9 cellular contexts compared by ENCODE assay signal in the genomic region with DNA sequence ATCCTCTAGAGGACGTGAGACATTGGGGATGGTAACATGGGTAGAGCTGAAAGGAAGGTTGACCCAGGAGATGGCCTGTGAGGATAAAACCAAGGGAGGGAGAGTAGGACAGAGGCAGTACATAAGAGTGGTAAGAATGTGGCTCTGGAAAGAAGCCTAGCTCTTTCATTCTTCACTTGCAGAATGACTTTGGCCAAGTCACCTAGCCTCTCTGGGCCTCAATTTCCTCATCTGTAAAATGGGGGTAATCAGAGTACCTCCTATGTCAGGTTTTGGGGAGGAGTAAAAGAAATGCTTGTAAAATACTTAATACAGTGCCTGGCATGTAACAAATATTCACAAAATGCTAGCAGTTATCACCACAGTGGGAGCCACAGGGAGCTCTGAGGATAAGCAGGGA. TPM values are rescaled to one million over a fixed set of nuclear protein-coding genes. Genes with fewer than 3 reads are reported as not detected.
A peak's percentile ranks its signal among the peaks of the same experiment; 100 is the strongest.
DNase-seq lines count a peak whose midpoint lies in the region; ATAC-seq, FAIRE-seq and TF ChIP-seq lines count a peak whose summit lies in the region.
"Had no signal": no experiment of that assay in that cellular context is flagged by ENCODE, and none has a peak within 500 bp of the region (broad histone marks: within the 10 kb centered on the region; RNA-seq: fewer than 3 reads in every experiment).

No MANE protein-coding gene starts in this region.

- intact Hi-C loops in HepG2 (cut with micrococcal nuclease; ENCODE audit: unreplicated experiment) (loop anchor here (5.0 kb wide), 1 partner anchor 201 kb away; no protein-coding TSS in a partner anchor), testis (cut with DNase I; ENCODE audit: low total_unique reads) (loop anchor here (5.0 kb wide), 1 partner anchor 311 kb away; a partner anchor contains a TSS), mucosa of descending colon (cut with DNase I, micrococcal nuclease) (no loop called here)

- 65% methylated on average over 1 of the region's 1 CpG for WGBS in HepG2 (ENCODE audit: low lambda C conversion rate)
- WGBS in testis, 2 donors = 53 to 63% methylated on average over 1 of the region's 1 CpG

- DNase-seq in activated CD4-positive, alpha-beta T cell treated with anti-CD3 and anti-CD28 coated beads, Interleukin-2, amount 10 ng/mL, durations not matched to agents 7 days and 5 days = no peak
- DNase-seq in activated CD4-positive, alpha-beta T cell treated with anti-CD3 and anti-CD28 coated beads, Interleukin-2, amount 50 U/mL, for 4 hours = no peak
- DNase-seq in adipocyte (ENCODE audit: low read depth) (no peak), HepG2 (ENCODE audit: low spot score) (no peak), testis (no peak), NCI-H510A treated with DMSO at 0.1 percent for 48 hours (lab: John Stamatoyannopoulos, UW) (no peak), NCI-H345 (lab: John Stamatoyannopoulos, UW) (no peak), mucosa of descending colon (no peak)
- DNase-seq: SIG-M5 had no signal

- H3K4me3 ChIP-seq in adipocyte (ENCODE audit: low read length) (peak overlapping the region; percentile 95), HepG2 (replicated peaks in 1 of 3; ENCODE audit: insufficient read depth in 1 of 3, low read depth in 2 of 3, low read length in 3 of 3) (peak overlapping the region; percentile 83 to 95 (median 86)), testis (peak overlapping the region in 1 of 2 donors; percentile 97), mucosa of descending colon (no peak overlapping the region)

- in situ Hi-C loops in HepG2 (cut with HindIII; ENCODE audit: extremely low pct_ligation_motif_present, low pct_unique_long_range_greater_than_20kb) = loop anchor here (10.0 kb wide), 1 partner anchor 266 kb away; a partner anchor contains a TSS

- H4K20me1 ChIP-seq in HepG2 (ENCODE audit: insufficient read depth, low read length) = peaks cover 26% of the 10 kb centered on the region

- peaks cover 65% of the 10 kb centered on the region for H3K4me1 Mint-ChIP-seq in activated CD4-positive, alpha-beta T cell treated with anti-CD3 and anti-CD28 coated beads, Interleukin-2, amount 10 ng/mL, durations not matched to agents 7 days and 5 days

- peak overlapping the region; percentile 76 for H3K4me3 Mint-ChIP-seq in activated CD4-positive, alpha-beta T cell treated with anti-CD3 and anti-CD28 coated beads, Interleukin-2, amount 10 ng/mL, durations not matched to agents 7 days and 5 days

- TF ChIP-seq CTCF in HepG2 (CRISPR knock-in tag; IDR thresholded peaks at IDR 0.05) = no peak
- no peak for TF ChIP-seq CTCF in testis (IDR thresholded peaks at IDR 0.05)
- no peak for TF ChIP-seq CTCF in mucosa of descending colon (IDR thresholded peaks at IDR 0.05)

- H2AFZ ChIP-seq in HepG2 (ENCODE audit: low read length) = no peak overlapping the region

- H3K27me3 ChIP-seq in adipocyte (replicated peaks; ENCODE audit: control insufficient read depth, insufficient read depth, low read length) (no peaks in the 10 kb centered on the region), HepG2 (ENCODE audit: control insufficient read depth in 1 of 2, insufficient read depth in 2 of 2, low read length in 2 of 2) (peaks cover 0 to 3% of the 10 kb centered on the region in 2 experiments; a peak in 1 of 5 replicates), testis (no peaks in the 10 kb centered on the region)

- BruUV-seq in HepG2 (replicated peaks; lab: Mats Ljungman, UMichigan) = TSS peak; percentile 21

- TF ChIP-seq POLR2A in HepG2 (IDR thresholded peaks at IDR 0.05; ENCODE audit: insufficient read depth in 1 of 2, low read depth in 2 of 2, low read length in 2 of 2) (no peak), testis (IDR thresholded peaks at IDR 0.05) (no peak)

- CTCF ChIA-PET in activated CD4-positive, alpha-beta T cell treated with anti-CD3 and anti-CD28 coated beads, Interleukin-2, amount 10 ng/mL, durations not matched to agents 7 days and 5 days (lab: Charles Lee) = interaction anchor here (0.6 to 3.4 kb wide), 8 partner anchors 10 to 469 kb away, joined by 3 to 12 read pairs (median 4); a partner anchor contains a TSS
- CTCF ChIA-PET in HepG2 (lab: Yijun Ruan, JAX; ENCODE audit: low intra/inter-chr PET ratio, low total read pairs) = no interaction called here

- POLR2A ChIA-PET in activated CD4-positive, alpha-beta T cell treated with anti-CD3 and anti-CD28 coated beads, Interleukin-2, amount 10 ng/mL, durations not matched to agents 7 days and 5 days (lab: Charles Lee) = no interaction called here
- POLR2A ChIA-PET in HepG2 (lab: Yijun Ruan, JAX) = interaction anchor here (6.1 to 6.4 kb wide), 2 partner anchors 7 to 16 kb away, joined by 95 to 159 read pairs; a partner anchor contains a TSS

- H3K36me3 Mint-ChIP-seq in activated CD4-positive, alpha-beta T cell treated with anti-CD3 and anti-CD28 coated beads, Interleukin-2, amount 10 ng/mL, durations not matched to agents 7 days and 5 days (ENCODE audit: low read depth) = peaks cover 4% of the 10 kb centered on the region

- H3K27ac ChIP-seq in HepG2 (ENCODE audit: extremely low read length, insufficient read depth, low read length) (peak overlapping the region; percentile 97), testis (peak overlapping the region; percentile 97)

- peaks cover 61% of the 10 kb centered on the region for H3K79me2 ChIP-seq in HepG2 (ENCODE audit: insufficient read depth, low read length)

- peaks cover 51% of the 10 kb centered on the region for H3K4me1 ChIP-seq in adipocyte (ENCODE audit: control insufficient read depth, insufficient read depth, low read length)
- H3K4me1 ChIP-seq in HepG2 (ENCODE audit: insufficient read depth, low read length) = peaks cover 49% of the 10 kb centered on the region
- H3K4me1 ChIP-seq in testis = peaks cover 52% of the 10 kb centered on the region
- H3K4me1 ChIP-seq in mucosa of descending colon (ENCODE audit: low read depth) = peaks cover 56% of the 10 kb centered on the region

- TF ChIP-seq EP300 in HepG2 (IDR thresholded peaks at IDR 0.05; ENCODE audit: low read depth in 2 of 2, low read length in 2 of 2) (no peak), HepG2 (CRISPR knock-in tag; IDR thresholded peaks at IDR 0.05; ENCODE audit: borderline replicate concordance) (no peak)

- ATAC-seq in HepG2 = no peak
- no peak for ATAC-seq in mucosa of descending colon

- peaks cover 4% of the 10 kb centered on the region for H3K36me3 ChIP-seq in adipocyte (ENCODE audit: control insufficient read depth, insufficient read depth, low read length, severe bottlenecking)
- H3K36me3 ChIP-seq in HepG2 (replicated peaks in 1 of 2; ENCODE audit: control insufficient read depth in 1 of 2, insufficient read depth in 2 of 2, low read length in 2 of 2) = peaks cover 5 to 10% of the 10 kb centered on the region in 2 experiments; a peak in 3 of 5 replicates
- no peaks in the 10 kb centered on the region for H3K36me3 ChIP-seq in testis (ENCODE audit: low read depth, missing control alignments)
- no peaks in the 10 kb centered on the region for H3K36me3 ChIP-seq in mucosa of descending colon (ENCODE audit: low read depth)

- H3K9ac ChIP-seq in adipocyte (ENCODE audit: low read length) (peak overlapping the region; percentile 72), HepG2 (ENCODE audit: insufficient read depth, low read depth, low read length) (peak overlapping the region; percentile 96)

- no peak for TF ChIP-seq RAD21 in HepG2 (CRISPR knock-in tag; IDR thresholded peaks at IDR 0.05)

- no peaks in the 10 kb centered on the region for H3K27me3 Mint-ChIP-seq in activated CD4-positive, alpha-beta T cell treated with anti-CD3 and anti-CD28 coated beads, Interleukin-2, amount 10 ng/mL, durations not matched to agents 7 days and 5 days

- H3K9me3 Mint-ChIP-seq in activated CD4-positive, alpha-beta T cell treated with anti-CD3 and anti-CD28 coated beads, Interleukin-2, amount 10 ng/mL, durations not matched to agents 7 days and 5 days = no peaks in the 10 kb centered on the region

- H3K9me3 ChIP-seq in adipocyte (ENCODE audit: control insufficient read depth, low read length) = no peaks in the 10 kb centered on the region
- no peaks in the 10 kb centered on the region for H3K9me3 ChIP-seq in HepG2 (ENCODE audit: low read length)
- H3K9me3 ChIP-seq in testis = no peaks in the 10 kb centered on the region
- H3K9me3 ChIP-seq in mucosa of descending colon = no peaks in the 10 kb centered on the region

- H3K4me2 ChIP-seq in HepG2 (ENCODE audit: low read depth, low read length) = peak overlapping the region; percentile 96

- no peak overlapping the region for H3K27ac Mint-ChIP-seq in activated CD4-positive, alpha-beta T cell treated with anti-CD3 and anti-CD28 coated beads, Interleukin-2, amount 10 ng/mL, durations not matched to agents 7 days and 5 days

- no peak for FAIRE-seq in HepG2 (lab: Jason Lieb, UNC)

RNA-seq across cellular contexts. Expression of a gene that starts 6.9 kb away (rescaled TPM):
- total RNA-seq in activated CD4-positive, alpha-beta T cell treated with anti-CD3 and anti-CD28 coated beads, Interleukin-2, amount 10 ng/mL, durations not matched to agents 7 days and 5 days = 10 to 100 TPM; 12.3 to 12.8 TPM
- total RNA-seq in HepG2 (2016; rRNA removed; fragmentation: Illumina TruSeq; extraction: Trizol) (2.1 and 2.2 TPM in 2 replicates), testis (10 to 100 TPM; 38.0 to 41.8 TPM), mucosa of descending colon (10 to 100 TPM; 44.3 to 73.6 (median 54.6) TPM)
- 0.30 and 1.9 TPM in 2 replicates for total RNA-seq in HepG2 (2016; cell fraction: cytosol; rRNA removed; fragmentation: Illumina TruSeq; extraction: Trizol; ENCODE audit: low read depth)
- total RNA-seq in HepG2 (2016; cell fraction: insoluble cytoplasmic fraction; rRNA removed; fragmentation: Illumina TruSeq; extraction: Trizol) = 1.3 and 1.6 TPM in 2 replicates
- 1.7 and 3.1 TPM in 2 replicates for total RNA-seq in HepG2 (2016; cell fraction: membrane; rRNA removed; fragmentation: Illumina TruSeq; extraction: Trizol)
- 5.8 and 6.2 TPM in 2 replicates for total RNA-seq in HepG2 (2016; cell fraction: nucleus; rRNA removed; fragmentation: Illumina TruSeq; extraction: Trizol)
- polyA plus RNA-seq in HepG2 (2011; rRNA removed) (1.3 and 1.9 TPM in 2 replicates), testis (ENCODE audit: insufficient read depth, low read depth, low replicate concordance) (27.8 TPM)
- polyA plus RNA-seq in HepG2 (2011; cell fraction: cytosol; rRNA removed) = 0.42 and 0.82 TPM in 2 replicates
- polyA plus RNA-seq in HepG2 (2011; cell fraction: nucleus; rRNA removed) = 18.1 and 23.2 TPM in 2 replicates
- 8.4 and 13.6 TPM in 2 replicates for polyA plus RNA-seq in HepG2 (2012)
- 0.37 and 0.83 TPM in 2 replicates for polyA plus RNA-seq in HepG2 (2016; cell fraction: cytosol; fragmentation: Illumina TruSeq; extraction: Trizol; ENCODE audit: low read depth)
- 2.4 and 4.0 TPM in 2 replicates for polyA plus RNA-seq in HepG2 (2016; cell fraction: insoluble cytoplasmic fraction; fragmentation: Illumina TruSeq; extraction: Trizol; ENCODE audit: low read depth)
- polyA plus RNA-seq in HepG2 (2016; cell fraction: membrane; fragmentation: Illumina TruSeq; extraction: Trizol; ENCODE audit: low read depth) = 0.80 and 1.7 TPM in 2 replicates
- polyA plus RNA-seq in HepG2 (2016; cell fraction: nucleus; fragmentation: Illumina TruSeq; extraction: Trizol; ENCODE audit: insufficient read depth, low read depth) = 21.8 and 22.9 TPM in 2 replicates
- 3.6 and 8.2 TPM in 2 replicates for polyA minus RNA-seq in HepG2 (2011; rRNA and poly(A)+ RNA removed; ENCODE audit: low replicate concordance)
- 2.2 and 3.8 TPM in 2 replicates for polyA minus RNA-seq in HepG2 (2011; cell fraction: cytosol; rRNA and poly(A)+ RNA removed)
- polyA minus RNA-seq in HepG2 (2011; cell fraction: nucleus; rRNA and poly(A)+ RNA removed) = 18.7 and 21.1 TPM in 2 replicates

RNA-seq across cellular contexts. Expression of a gene that starts 14.0 kb away (rescaled TPM):
- under 1 TPM; 0.55 to 0.87 TPM for total RNA-seq in activated CD4-positive, alpha-beta T cell treated with anti-CD3 and anti-CD28 coated beads, Interleukin-2, amount 10 ng/mL, durations not matched to agents 7 days and 5 days
- total RNA-seq in HepG2 (2016; rRNA removed; fragmentation: Illumina TruSeq; extraction: Trizol) = 0.31 TPM in 1 of 2 replicates, not detected in the other
- total RNA-seq in HepG2 (2016; cell fraction: cytosol; rRNA removed; fragmentation: Illumina TruSeq; extraction: Trizol; ENCODE audit: low read depth) = not detected in 2 replicates
- 0.19 TPM in 1 of 2 replicates, not detected in the other for total RNA-seq in HepG2 (2016; cell fraction: insoluble cytoplasmic fraction; rRNA removed; fragmentation: Illumina TruSeq; extraction: Trizol)
- total RNA-seq in HepG2 (2016; cell fraction: membrane; rRNA removed; fragmentation: Illumina TruSeq; extraction: Trizol) = not detected in 2 replicates
- 1.1 TPM in 1 of 2 replicates, not detected in the other for total RNA-seq in HepG2 (2016; cell fraction: nucleus; rRNA removed; fragmentation: Illumina TruSeq; extraction: Trizol)
- polyA plus RNA-seq in HepG2 (2011; rRNA removed) = 0.66 and 0.84 TPM in 2 replicates
- polyA plus RNA-seq in HepG2 (2011; cell fraction: cytosol; rRNA removed) = 0.08 and 0.43 TPM in 2 replicates
- polyA plus RNA-seq in HepG2 (2011; cell fraction: nucleus; rRNA removed) = 7.3 and 9.6 TPM in 2 replicates
- polyA plus RNA-seq in HepG2 (2012) = 0.51 and 1.9 TPM in 2 replicates
- 0.26 and 0.33 TPM in 2 replicates for polyA plus RNA-seq in HepG2 (2016; cell fraction: cytosol; fragmentation: Illumina TruSeq; extraction: Trizol; ENCODE audit: low read depth)
- polyA plus RNA-seq in HepG2 (2016; cell fraction: insoluble cytoplasmic fraction; fragmentation: Illumina TruSeq; extraction: Trizol; ENCODE audit: low read depth) = 0.28 and 0.30 TPM in 2 replicates
- 0.23 and 0.27 TPM in 2 replicates for polyA plus RNA-seq in HepG2 (2016; cell fraction: membrane; fragmentation: Illumina TruSeq; extraction: Trizol; ENCODE audit: low read depth)
- 4.6 and 6.5 TPM in 2 replicates for polyA plus RNA-seq in HepG2 (2016; cell fraction: nucleus; fragmentation: Illumina TruSeq; extraction: Trizol; ENCODE audit: insufficient read depth, low read depth)
- polyA minus RNA-seq in HepG2 (2011; rRNA and poly(A)+ RNA removed; ENCODE audit: low replicate concordance) = 0.36 TPM in 1 of 2 replicates, not detected in the other
- polyA minus RNA-seq in HepG2 (2011; cell fraction: cytosol; rRNA and poly(A)+ RNA removed) = not detected in 2 replicates
- 1.3 and 2.7 TPM in 2 replicates for polyA minus RNA-seq in HepG2 (2011; cell fraction: nucleus; rRNA and poly(A)+ RNA removed)
- total RNA-seq in testis = 1 to 10 TPM; 4.6 to 7.4 TPM
- polyA plus RNA-seq in testis (ENCODE audit: insufficient read depth, low read depth, low replicate concordance) = 6.8 TPM
- total RNA-seq in mucosa of descending colon = 1 to 10 TPM; 3.5 to 8.5 (median 6.9) TPM

RNA-seq across cellular contexts. Expression of a gene that starts 16.5 kb away (rescaled TPM):
- total RNA-seq in activated CD4-positive, alpha-beta T cell treated with anti-CD3 and anti-CD28 coated beads, Interleukin-2, amount 10 ng/mL, durations not matched to agents 7 days and 5 days = 10 to 100 TPM; 84.2 to 93.0 TPM
- total RNA-seq in HepG2 (2016; rRNA removed; fragmentation: Illumina TruSeq; extraction: Trizol) (91.6 and 105 TPM in 2 replicates), testis (10 to 100 TPM; 72.3 to 83.1 TPM), mucosa of descending colon (10 to 100 TPM; 51.2 to 73.5 (median 58.2) TPM)
- total RNA-seq in HepG2 (2016; cell fraction: cytosol; rRNA removed; fragmentation: Illumina TruSeq; extraction: Trizol; ENCODE audit: low read depth) = 62.3 and 74.3 TPM in 2 replicates
- 94.6 and 120 TPM in 2 replicates for total RNA-seq in HepG2 (2016; cell fraction: insoluble cytoplasmic fraction; rRNA removed; fragmentation: Illumina TruSeq; extraction: Trizol)
- 54.2 and 67.7 TPM in 2 replicates for total RNA-seq in HepG2 (2016; cell fraction: membrane; rRNA removed; fragmentation: Illumina TruSeq; extraction: Trizol)
- 37.3 and 42.0 TPM in 2 replicates for total RNA-seq in HepG2 (2016; cell fraction: nucleus; rRNA removed; fragmentation: Illumina TruSeq; extraction: Trizol)
- polyA plus RNA-seq in HepG2 (2011; rRNA removed) (43.9 and 46.9 TPM in 2 replicates), testis (ENCODE audit: insufficient read depth, low read depth, low replicate concordance) (102 TPM)
- polyA plus RNA-seq in HepG2 (2011; cell fraction: cytosol; rRNA removed) = 35.2 and 66.3 TPM in 2 replicates
- 36.8 and 49.2 TPM in 2 replicates for polyA plus RNA-seq in HepG2 (2011; cell fraction: nucleus; rRNA removed)
- polyA plus RNA-seq in HepG2 (2012) = 19.2 and 22.5 TPM in 2 replicates
- polyA plus RNA-seq in HepG2 (2016; cell fraction: cytosol; fragmentation: Illumina TruSeq; extraction: Trizol; ENCODE audit: low read depth) = 53.8 and 75.0 TPM in 2 replicates
- polyA plus RNA-seq in HepG2 (2016; cell fraction: insoluble cytoplasmic fraction; fragmentation: Illumina TruSeq; extraction: Trizol; ENCODE audit: low read depth) = 69.5 and 79.8 TPM in 2 replicates
- polyA plus RNA-seq in HepG2 (2016; cell fraction: membrane; fragmentation: Illumina TruSeq; extraction: Trizol; ENCODE audit: low read depth) = 39.8 and 49.0 TPM in 2 replicates
- polyA plus RNA-seq in HepG2 (2016; cell fraction: nucleus; fragmentation: Illumina TruSeq; extraction: Trizol; ENCODE audit: insufficient read depth, low read depth) = 46.6 and 50.5 TPM in 2 replicates
- polyA minus RNA-seq in HepG2 (2011; rRNA and poly(A)+ RNA removed; ENCODE audit: low replicate concordance) = 21.5 and 58.0 TPM in 2 replicates
- 35.5 and 51.8 TPM in 2 replicates for polyA minus RNA-seq in HepG2 (2011; cell fraction: cytosol; rRNA and poly(A)+ RNA removed)
- polyA minus RNA-seq in HepG2 (2011; cell fraction: nucleus; rRNA and poly(A)+ RNA removed) = 13.3 and 23.4 TPM in 2 replicates

RNA-seq across cellular contexts. Expression of a gene that starts 16.9 kb away (rescaled TPM):
- total RNA-seq in activated CD4-positive, alpha-beta T cell treated with anti-CD3 and anti-CD28 coated beads, Interleukin-2, amount 10 ng/mL, durations not matched to agents 7 days and 5 days = 1 to 10 TPM; 8.2 to 9.0 TPM
- total RNA-seq in HepG2 (2016; rRNA removed; fragmentation: Illumina TruSeq; extraction: Trizol) = 17.0 and 21.4 TPM in 2 replicates
- 1.1 TPM in 2 replicates for total RNA-seq in HepG2 (2016; cell fraction: cytosol; rRNA removed; fragmentation: Illumina TruSeq; extraction: Trizol; ENCODE audit: low read depth)
- total RNA-seq in HepG2 (2016; cell fraction: insoluble cytoplasmic fraction; rRNA removed; fragmentation: Illumina TruSeq; extraction: Trizol) = 16.9 and 20.4 TPM in 2 replicates
- 9.5 and 12.3 TPM in 2 replicates for total RNA-seq in HepG2 (2016; cell fraction: membrane; rRNA removed; fragmentation: Illumina TruSeq; extraction: Trizol)
- 9.1 and 10.0 TPM in 2 replicates for total RNA-seq in HepG2 (2016; cell fraction: nucleus; rRNA removed; fragmentation: Illumina TruSeq; extraction: Trizol)
- 7.9 and 8.9 TPM in 2 replicates for polyA plus RNA-seq in HepG2 (2011; rRNA removed)
- 7.7 and 8.1 TPM in 2 replicates for polyA plus RNA-seq in HepG2 (2011; cell fraction: cytosol; rRNA removed)
- 7.1 and 7.3 TPM in 2 replicates for polyA plus RNA-seq in HepG2 (2011; cell fraction: nucleus; rRNA removed)
- polyA plus RNA-seq in HepG2 (2012) = 5.1 and 7.4 TPM in 2 replicates
- 1.4 and 1.9 TPM in 2 replicates for polyA plus RNA-seq in HepG2 (2016; cell fraction: cytosol; fragmentation: Illumina TruSeq; extraction: Trizol; ENCODE audit: low read depth)
- 20.6 and 21.0 TPM in 2 replicates for polyA plus RNA-seq in HepG2 (2016; cell fraction: insoluble cytoplasmic fraction; fragmentation: Illumina TruSeq; extraction: Trizol; ENCODE audit: low read depth)
- polyA plus RNA-seq in HepG2 (2016; cell fraction: membrane; fragmentation: Illumina TruSeq; extraction: Trizol; ENCODE audit: low read depth) = 6.2 and 7.1 TPM in 2 replicates
- polyA plus RNA-seq in HepG2 (2016; cell fraction: nucleus; fragmentation: Illumina TruSeq; extraction: Trizol; ENCODE audit: insufficient read depth, low read depth) = 14.1 and 14.8 TPM in 2 replicates
- polyA minus RNA-seq in HepG2 (2011; rRNA and poly(A)+ RNA removed; ENCODE audit: low replicate concordance) = 9.3 and 30.2 TPM in 2 replicates
- polyA minus RNA-seq in HepG2 (2011; cell fraction: cytosol; rRNA and poly(A)+ RNA removed) = 4.3 and 5.6 TPM in 2 replicates
- polyA minus RNA-seq in HepG2 (2011; cell fraction: nucleus; rRNA and poly(A)+ RNA removed) = 4.2 and 6.0 TPM in 2 replicates
- total RNA-seq in testis = 10 to 100 TPM in 1 of 2 donors, 1 to 10 TPM in 1; 9.9 to 10.1 TPM
- polyA plus RNA-seq in testis (ENCODE audit: insufficient read depth, low read depth, low replicate concordance) = 12.8 TPM
- total RNA-seq in mucosa of descending colon = 10 to 100 TPM; 11.5 to 17.0 (median 12.2) TPM

RNA-seq across cellular contexts. Expression of a gene that starts 47.7 kb away (rescaled TPM):
- 100 to 1,000 TPM; 216 to 223 TPM for total RNA-seq in activated CD4-positive, alpha-beta T cell treated with anti-CD3 and anti-CD28 coated beads, Interleukin-2, amount 10 ng/mL, durations not matched to agents 7 days and 5 days
- total RNA-seq in HepG2 (2016; rRNA removed; fragmentation: Illumina TruSeq; extraction: Trizol) (3.3 and 3.7 TPM in 2 replicates), testis (100 to 1,000 TPM; 111 to 123 TPM), mucosa of descending colon (100 to 1,000 TPM in 1 of 3 donors, 10 to 100 TPM in 2; 52.7 to 151 (median 56.5) TPM)
- total RNA-seq in HepG2 (2016; cell fraction: cytosol; rRNA removed; fragmentation: Illumina TruSeq; extraction: Trizol; ENCODE audit: low read depth) = 0.20 and 0.53 TPM in 2 replicates
- 1.6 and 3.6 TPM in 2 replicates for total RNA-seq in HepG2 (2016; cell fraction: insoluble cytoplasmic fraction; rRNA removed; fragmentation: Illumina TruSeq; extraction: Trizol)
- total RNA-seq in HepG2 (2016; cell fraction: membrane; rRNA removed; fragmentation: Illumina TruSeq; extraction: Trizol) = 1.1 and 3.2 TPM in 2 replicates
- 4.7 and 9.3 TPM in 2 replicates for total RNA-seq in HepG2 (2016; cell fraction: nucleus; rRNA removed; fragmentation: Illumina TruSeq; extraction: Trizol)
- polyA plus RNA-seq in HepG2 (2011; rRNA removed) (2.7 and 3.3 TPM in 2 replicates), testis (ENCODE audit: insufficient read depth, low read depth, low replicate concordance) (62.3 TPM)
- 1.8 and 1.9 TPM in 2 replicates for polyA plus RNA-seq in HepG2 (2011; cell fraction: cytosol; rRNA removed)
- polyA plus RNA-seq in HepG2 (2011; cell fraction: nucleus; rRNA removed) = 21.5 and 21.6 TPM in 2 replicates
- polyA plus RNA-seq in HepG2 (2012) = 6.4 and 10.0 TPM in 2 replicates
- polyA plus RNA-seq in HepG2 (2016; cell fraction: cytosol; fragmentation: Illumina TruSeq; extraction: Trizol; ENCODE audit: low read depth) = 0.57 and 0.75 TPM in 2 replicates
- 1.8 and 5.2 TPM in 2 replicates for polyA plus RNA-seq in HepG2 (2016; cell fraction: insoluble cytoplasmic fraction; fragmentation: Illumina TruSeq; extraction: Trizol; ENCODE audit: low read depth)
- polyA plus RNA-seq in HepG2 (2016; cell fraction: membrane; fragmentation: Illumina TruSeq; extraction: Trizol; ENCODE audit: low read depth) = 1.1 and 1.3 TPM in 2 replicates
- polyA plus RNA-seq in HepG2 (2016; cell fraction: nucleus; fragmentation: Illumina TruSeq; extraction: Trizol; ENCODE audit: insufficient read depth, low read depth) = 15.5 and 16.4 TPM in 2 replicates
- polyA minus RNA-seq in HepG2 (2011; rRNA and poly(A)+ RNA removed; ENCODE audit: low replicate concordance) = 8.0 and 73.1 TPM in 2 replicates
- 3.3 and 3.9 TPM in 2 replicates for polyA minus RNA-seq in HepG2 (2011; cell fraction: cytosol; rRNA and poly(A)+ RNA removed)
- polyA minus RNA-seq in HepG2 (2011; cell fraction: nucleus; rRNA and poly(A)+ RNA removed) = 9.1 and 12.4 TPM in 2 replicates

Comparison
In these comparisons a context has a peak if more than half of its experiments do, and no peak if none do; other contexts are left out.
1. intact Hi-C loops: an anchor here in HepG2 (5.0 kb wide) and testis (5.0 kb wide); none called in mucosa of descending colon.